ENCODE assay signal across 28 cellular contexts in the genomic region with DNA sequence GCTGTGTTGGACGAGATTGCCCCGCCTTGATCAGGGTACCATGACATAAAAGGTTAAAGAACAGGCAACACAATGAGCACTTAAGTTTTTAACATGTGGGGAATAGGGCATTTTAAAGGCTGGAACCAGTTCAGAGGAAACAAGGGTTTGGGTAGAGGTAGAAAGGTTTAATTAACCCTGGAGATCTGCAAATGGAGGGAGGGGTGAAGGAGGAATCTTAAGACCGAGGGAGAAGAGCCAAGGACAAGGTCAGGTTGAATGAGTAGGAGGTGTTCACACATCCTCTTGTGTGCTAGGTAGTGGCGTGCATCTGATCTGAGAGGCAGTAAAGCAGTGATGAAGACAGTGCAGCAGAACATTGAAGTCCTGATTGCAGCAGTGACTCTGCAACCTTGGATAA. TPM values are rescaled to one million over a fixed set of nuclear protein-coding genes. Genes with fewer than 3 reads are reported as not detected.
DNase-seq lines count a peak whose midpoint lies in the region; ATAC-seq and TF ChIP-seq lines count a peak whose summit lies in the region.
"Had no signal": no experiment of that assay in that cellular context is flagged by ENCODE, and none has a peak within 500 bp of the region (broad histone marks: within the 10 kb centered on the region; RNA-seq: fewer than 3 reads in every experiment).

No MANE protein-coding gene starts in this region.

- peaks cover 30% of the 10 kb centered on the region for H3K4me1 Mint-ChIP-seq in activated naive CD4-positive, alpha-beta T cell treated with anti-CD3 and anti-CD28 coated beads, Interleukin-2, amount 50 U/mL, for 24 hours
- peaks cover 38% of the 10 kb centered on the region for H3K4me1 Mint-ChIP-seq in GM23338
- H3K4me1 Mint-ChIP-seq in activated naive CD8-positive, alpha-beta T cell treated with anti-CD3 and anti-CD28 coated beads, Interleukin-2, amount 50 U/mL, for 24 hours, result peaks cover 42% of the 10 kb centered on the region
- peaks cover 14% of the 10 kb centered on the region for H3K4me1 Mint-ChIP-seq in neural crest cell

- no peaks in the 10 kb centered on the region for H3K27me3 Mint-ChIP-seq in activated naive CD4-positive, alpha-beta T cell treated with anti-CD3 and anti-CD28 coated beads, Interleukin-2, amount 50 U/mL, for 24 hours
- H3K27me3 Mint-ChIP-seq in GM23338 (ENCODE audit: insufficient read depth, low read depth, poor library complexity) (peaks cover 2% of the 10 kb centered on the region), neural crest cell (ENCODE audit: low read depth) (no peaks in the 10 kb centered on the region)
- no peaks in the 10 kb centered on the region for H3K27me3 Mint-ChIP-seq in activated naive CD8-positive, alpha-beta T cell treated with anti-CD3 and anti-CD28 coated beads, Interleukin-2, amount 50 U/mL, for 24 hours

- peaks cover 12% of the 10 kb centered on the region for H3F3A ChIP-seq in GM23338 (replicated peaks; ENCODE audit: low read depth)

- TF ChIP-seq CTCF in GM23338 (conservative IDR thresholded peaks at IDR 0.05; ENCODE audit: low read depth in 2 of 2) (no peak), neural crest cell (conservative IDR thresholded peaks at IDR 0.05) (no peak)

- H4K20me1 ChIP-seq in GM23338 (replicated peaks; ENCODE audit: insufficient read depth), result peaks cover 19% of the 10 kb centered on the region

- peaks cover 17% of the 10 kb centered on the region for H3K36me3 ChIP-seq in GM23338 (ENCODE audit: insufficient read depth)

- no peak overlapping the region for H3K4me2 ChIP-seq in GM23338

- H3K79me2 ChIP-seq in GM23338 (replicated peaks; ENCODE audit: insufficient read depth), result peaks cover 33% of the 10 kb centered on the region

- no peaks in the 10 kb centered on the region for H3K27me3 ChIP-seq in GM23338 (ENCODE audit: insufficient read depth)
- H3K27me3 ChIP-seq: esophagus muscularis mucosa, gastroesophageal sphincter, SJCRH30, thyroid gland had no signal

- peaks cover 31% of the 10 kb centered on the region for H3K4me1 ChIP-seq in GM23338 (ENCODE audit: insufficient read depth)

- no peaks in the 10 kb centered on the region for H3K9me3 Mint-ChIP-seq in activated naive CD4-positive, alpha-beta T cell treated with anti-CD3 and anti-CD28 coated beads, Interleukin-2, amount 50 U/mL, for 24 hours
- H3K9me3 Mint-ChIP-seq in GM23338 (no peaks in the 10 kb centered on the region), neural crest cell (no peaks in the 10 kb centered on the region)
- no peaks in the 10 kb centered on the region for H3K9me3 Mint-ChIP-seq in activated naive CD8-positive, alpha-beta T cell treated with anti-CD3 and anti-CD28 coated beads, Interleukin-2, amount 50 U/mL, for 24 hours
- H3K9me3 Mint-ChIP-seq: CD14-positive monocyte had no signal

- H3K4me3 ChIP-seq in GM23338, result no peak overlapping the region
- H3K4me3 ChIP-seq: esophagus muscularis mucosa, gastroesophageal sphincter, lower lobe of right lung, SJCRH30, thyroid gland had no signal

- H3K4me3 Mint-ChIP-seq in activated naive CD4-positive, alpha-beta T cell treated with anti-CD3 and anti-CD28 coated beads, Interleukin-2, amount 50 U/mL, for 24 hours, result peak overlapping the region; percentile 35
- H3K4me3 Mint-ChIP-seq in GM23338, result no peak overlapping the region; the same call in 2 of the 3 replicates
- no peak overlapping the region for H3K4me3 Mint-ChIP-seq in activated naive CD8-positive, alpha-beta T cell treated with anti-CD3 and anti-CD28 coated beads, Interleukin-2, amount 50 U/mL, for 24 hours
- H3K4me3 Mint-ChIP-seq in neural crest cell, result peak overlapping the region; percentile 2
- H3K4me3 Mint-ChIP-seq: CD14-positive monocyte had no signal

- H3K9me2 ChIP-seq in GM23338 (ENCODE audit: insufficient read depth), result no peaks in the 10 kb centered on the region

- peaks cover 16% of the 10 kb centered on the region for H3K36me3 Mint-ChIP-seq in activated naive CD4-positive, alpha-beta T cell treated with anti-CD3 and anti-CD28 coated beads, Interleukin-2, amount 50 U/mL, for 24 hours
- H3K36me3 Mint-ChIP-seq in GM23338 (ENCODE audit: low read depth), result peaks cover 47% of the 10 kb centered on the region
- H3K36me3 Mint-ChIP-seq in activated naive CD8-positive, alpha-beta T cell treated with anti-CD3 and anti-CD28 coated beads, Interleukin-2, amount 50 U/mL, for 24 hours (ENCODE audit: low read depth), result peaks cover 37% of the 10 kb centered on the region
- H3K36me3 Mint-ChIP-seq in neural crest cell (ENCODE audit: low read depth), result peaks cover 11% of the 10 kb centered on the region

- H2AFZ ChIP-seq in GM23338, result no peak overlapping the region

- ATAC-seq in GM23338 (peak; percentile 57), GM21576 (IDR thresholded peaks at IDR 0.05; ENCODE audit: unreplicated experiment) (no peak)
- ATAC-seq in activated naive CD8-positive, alpha-beta T cell treated with anti-CD3 and anti-CD28 coated beads, Interleukin-2, amount 50 U/mL, for 24 hours, result no peak
- ATAC-seq: gastroesophageal sphincter; lower lobe of right lung; stimulated activated naive CD8-positive, alpha-beta T cell treated with anti-CD3 and anti-CD28 coated beads, Interleukin-15, Interleukin-2, amounts not matched to agents 100 U/mL and 50 U/mL, for 24 hours had no signal

- no peak for DNase-seq in activated naive CD4-positive, alpha-beta T cell treated with Interleukin-2 at 50 U/mL for 16 hours
- DNase-seq in GM23338 (ENCODE audit: low spot score) (peak; percentile 32), neural crest cell (ENCODE audit: low read depth, low spot score) (no peak), kidney tubule cell (ENCODE audit: low spot score) (no peak), NCI-H146 (lab: John Stamatoyannopoulos, UW) (no peak)
- no peak for DNase-seq in activated naive CD8-positive, alpha-beta T cell treated with anti-CD3 and anti-CD28 coated beads, Interleukin-2, amount 50 U/mL, for 24 hours
- DNase-seq: activated CD4-positive, alpha-beta T cell treated with anti-CD3 and anti-CD28 coated beads for 4 hours; cerebellar nuclear complex; DMS153; effector CD8-positive, alpha-beta T cell; GDM1; hypothalamus; islet precursor cell; lower lobe of right lung; NCI-H1105 treated with DMSO at 0.1 percent for 48 hours; NCI-H2081; NCI-H510A; SJCRH30; stimulated activated CD4-positive, alpha-beta T cell treated with anti-CD3 and anti-CD28 coated beads, Interleukin-4, amount 100 ng/mL, for 1 hour; stimulated activated naive CD8-positive, alpha-beta T cell treated with anti-CD3 and anti-CD28 coated beads, Interleukin-15, Interleukin-2, amounts not matched to agents 100 U/mL and 50 U/mL, for 24 hours; T-helper 1 cell; thyroid gland had no signal

- H3K27ac ChIP-seq in GM23338 (ENCODE audit: low read depth), result peak overlapping the region; percentile 76
- H3K27ac ChIP-seq: esophagus muscularis mucosa, gastroesophageal sphincter, HL-60, lower lobe of right lung, SJCRH30, thyroid gland had no signal

- peak overlapping the region; percentile 51 for H3K27ac Mint-ChIP-seq in activated naive CD4-positive, alpha-beta T cell treated with anti-CD3 and anti-CD28 coated beads, Interleukin-2, amount 50 U/mL, for 24 hours
- H3K27ac Mint-ChIP-seq in GM23338, result peak overlapping the region; percentile 30; the same call in 1 of the 2 replicates
- H3K27ac Mint-ChIP-seq in activated naive CD8-positive, alpha-beta T cell treated with anti-CD3 and anti-CD28 coated beads, Interleukin-2, amount 50 U/mL, for 24 hours, result peak overlapping the region; percentile 43
- H3K27ac Mint-ChIP-seq in neural crest cell (ENCODE audit: unreplicated experiment), result no peak overlapping the region

TF ChIP-seq in GM23338, 12 proteins besides CTCF, POLR2A, EP300 and RAD21 (continues in another document):
- TF ChIP-seq ZNF331 (CRISPR knock-in tag; IDR thresholded peaks at IDR 0.05; ENCODE audit: low read depth) (no peak), EZH2 (IDR thresholded peaks at IDR 0.05; ENCODE audit: low read depth, unreplicated experiment) (no peak), EZH2phosphoT487 (IDR thresholded peaks at IDR 0.05; ENCODE audit: unreplicated experiment) (no peak)
- TF ChIP-seq, protein P1, sequence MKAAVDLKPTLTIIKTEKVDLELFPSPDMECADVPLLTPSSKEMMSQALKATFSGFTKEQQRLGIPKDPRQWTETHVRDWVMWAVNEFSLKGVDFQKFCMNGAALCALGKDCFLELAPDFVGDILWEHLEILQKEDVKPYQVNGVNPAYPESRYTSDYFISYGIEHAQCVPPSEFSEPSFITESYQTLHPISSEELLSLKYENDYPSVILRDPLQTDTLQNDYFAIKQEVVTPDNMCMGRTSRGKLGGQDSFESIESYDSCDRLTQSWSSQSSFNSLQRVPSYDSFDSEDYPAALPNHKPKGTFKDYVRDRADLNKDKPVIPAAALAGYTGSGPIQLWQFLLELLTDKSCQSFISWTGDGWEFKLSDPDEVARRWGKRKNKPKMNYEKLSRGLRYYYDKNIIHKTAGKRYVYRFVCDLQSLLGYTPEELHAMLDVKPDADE (IDR thresholded peaks at IDR 0.05), result no peak

RNA-seq across cellular contexts. Expression of gene SAP18, which starts 7.9 kb away (rescaled TPM):
- total RNA-seq in GM23338 (2014; rRNA removed; shearing (Covaris generic)), result 87.5 and 129 TPM in 2 replicates
- 1,174 and 1,292 TPM in 2 replicates for polyA plus RNA-seq in GM23338 (2016; fragmentation: Nextera tagmentation; extraction: Ambion mirVana)
- total RNA-seq in neural crest cell, result 202 and 228 TPM in 2 replicates

RNA-seq across cellular contexts. Expression of gene SKA3, which starts 28.5 kb away (rescaled TPM):
- 65.9 and 70.2 TPM in 2 replicates for total RNA-seq in GM23338 (2014; rRNA removed; shearing (Covaris generic))
- 179 TPM in 2 replicates for polyA plus RNA-seq in GM23338 (2016; fragmentation: Nextera tagmentation; extraction: Ambion mirVana)
- total RNA-seq in neural crest cell, result 35.0 and 36.0 TPM in 2 replicates

RNA-seq across cellular contexts. Expression of gene MRPL57, which starts 28.6 kb away (rescaled TPM):
- 39.5 and 41.6 TPM in 2 replicates for total RNA-seq in GM23338 (2014; rRNA removed; shearing (Covaris generic))
- polyA plus RNA-seq in GM23338 (2016; fragmentation: Nextera tagmentation; extraction: Ambion mirVana), result 110 and 119 TPM in 2 replicates
- total RNA-seq in neural crest cell, result 27.5 and 27.9 TPM in 2 replicates

Comparison
In these comparisons a context has a peak if more than half of its experiments do, and no peak if none do; other contexts are left out.
1. H3K4me3 Mint-ChIP-seq: peak in activated naive CD4-positive, alpha-beta T cell treated with anti-CD3 and anti-CD28 coated beads, Interleukin-2, amount 50 U/mL, for 24 hours (single experiment) and neural crest cell (single experiment); none in GM23338 (single experiment) and activated naive CD8-positive, alpha-beta T cell treated with anti-CD3 and anti-CD28 coated beads, Interleukin-2, amount 50 U/mL, for 24 hours (single experiment).